In the genomic region with DNA sequence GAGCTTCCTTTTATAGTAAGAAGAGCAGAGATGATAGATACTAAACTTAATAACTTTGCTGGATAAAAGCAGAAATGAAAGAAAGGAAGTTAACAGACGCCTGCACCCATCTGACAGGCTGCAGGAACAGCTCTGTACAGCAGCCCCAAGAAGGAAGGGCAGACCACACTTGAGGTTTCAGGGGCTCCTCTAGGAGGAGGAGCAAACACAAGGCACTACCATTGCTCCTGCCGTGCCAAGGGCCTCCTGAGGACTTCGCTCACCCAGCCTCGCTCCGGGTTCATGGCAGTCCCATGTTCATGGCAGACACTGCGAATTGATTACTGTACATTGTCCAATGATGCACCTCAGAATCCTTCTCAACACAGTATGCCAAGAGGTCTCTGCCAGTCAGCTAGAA, we compare ENCODE assay signal across 15 cellular contexts.
DNase-seq lines count a peak whose midpoint lies in the region; ATAC-seq and TF ChIP-seq lines count a peak whose summit lies in the region.
"Had no signal": no experiment of that assay in that cellular context is flagged by ENCODE, and none has a peak within 500 bp of the region (broad histone marks: within the 10 kb centered on the region; RNA-seq: fewer than 3 reads in every experiment).

No MANE protein-coding gene starts in this region.

- H3K79me2 ChIP-seq in SK-N-SH (ENCODE audit: insufficient read depth) (no peaks in the 10 kb centered on the region; the same call in 1 of the 2 replicates), OCI-LY3 (ENCODE audit: low read length) (no peaks in the 10 kb centered on the region)

- no peak for TF ChIP-seq EP300 in SK-N-SH (IDR thresholded peaks at IDR 0.05; ENCODE audit: borderline replicate concordance in 1 of 2, low read depth in 1 of 2, low read length in 1 of 2)

- H3K36me3 ChIP-seq in SK-N-SH (replicated peaks in 1 of 2; ENCODE audit: control insufficient read depth in 1 of 2, insufficient read depth in 2 of 2, low read length in 1 of 2) (peaks cover 14% of the 10 kb centered on the region in 2 experiments), OCI-LY3 (replicated peaks; ENCODE audit: low read depth, low read length) (no peaks in the 10 kb centered on the region), endocrine pancreas (ENCODE audit: control insufficient read depth, insufficient read depth, low read length) (no peaks in the 10 kb centered on the region), spleen (peaks cover 0 to 26% (median 0%) of the 10 kb centered on the region in 6 donors)

- no peaks in the 10 kb centered on the region for H3F3A ChIP-seq in SK-N-SH (replicated peaks; ENCODE audit: insufficient read depth)

- 70% methylated on average over 3 of the region's 6 CpGs for WGBS in SK-N-SH (ENCODE audit: low lambda C conversion rate)
- WGBS in spleen, 5 donors: 29 to 42% (median 33%) methylated on average over 6 of the region's 6 CpGs

- no peak for TF ChIP-seq CTCF in SK-N-SH (IDR thresholded peaks at IDR 0.05)
- TF ChIP-seq CTCF in OCI-LY3 (IDR thresholded peaks at IDR 0.05; ENCODE audit: low read depth, low read length): no peak
- TF ChIP-seq CTCF in spleen (IDR thresholded peaks at IDR 0.05 in 8 of 11, conservative IDR thresholded peaks at IDR 0.05 in 3 of 11): no peak

- H3K9ac ChIP-seq in SK-N-SH: no peak overlapping the region
- H3K9ac ChIP-seq in OCI-LY3 (ENCODE audit: low read length): no peak overlapping the region
- peak overlapping the region; percentile 1 for H3K9ac ChIP-seq in endocrine pancreas (ENCODE audit: control insufficient read depth, insufficient read depth, low read length)

- no peaks in the 10 kb centered on the region for H3K9me2 ChIP-seq in SK-N-SH

- H3K9me3 ChIP-seq in SK-N-SH (no peaks in the 10 kb centered on the region), OCI-LY3 (ENCODE audit: insufficient read depth, low read length) (no peaks in the 10 kb centered on the region), endocrine pancreas (ENCODE audit: control insufficient read depth, low read length) (no peaks in the 10 kb centered on the region), spleen (no peaks in the 10 kb centered on the region)
- H3K9me3 ChIP-seq: stomach had no signal

- H3K27me3 ChIP-seq in SK-N-SH (ENCODE audit: insufficient read depth) (no peaks in the 10 kb centered on the region), OCI-LY3 (ENCODE audit: low read depth, low read length) (0 out of 2 replicates have a peak, but pooled peaks cover 6% of the 10 kb centered on the region), endocrine pancreas (ENCODE audit: control insufficient read depth, insufficient read depth, low read length) (no peaks in the 10 kb centered on the region), spleen (replicated peaks in 1 of 7) (no peaks in the 10 kb centered on the region)
- H3K27me3 ChIP-seq: stomach had no signal

- DNase-seq in SK-N-SH (no peak), spleen (peak; percentile 66), hippocampal formation (lab: John Stamatoyannopoulos, UW) (no peak), HT-29 (ENCODE audit: low spot score) (no peak)
- no peak for DNase-seq in activated CD4-positive, alpha-beta T cell treated with anti-CD3 and anti-CD28 coated beads for 1 hour
- DNase-seq: 8988T; activated CD4-positive, alpha-beta T cell treated with anti-CD3 and anti-CD28 coated beads, Interleukin-2, amount 10 ng/mL, durations not matched to agents 24 days and 14 days; kidney glomerular epithelial cell; nephron progenitor cell; T-helper 1 cell had no signal

- no peak for TF ChIP-seq RAD21 in SK-N-SH (IDR thresholded peaks at IDR 0.05; ENCODE audit: low read length)

- H3K27ac ChIP-seq in SK-N-SH (ENCODE audit: low read depth in 2 of 2, low read length in 1 of 2) (no peak overlapping the region; a peak in 1 of 4 replicates), OCI-LY3 (ENCODE audit: low read length) (no peak overlapping the region), spleen (peak overlapping the region in 6 of 8 donors; percentile 22 to 69 (median 50))

- peaks cover 16 to 70% of the 10 kb centered on the region in 2 experiments; a peak in 3 of 4 replicates for H3K4me1 ChIP-seq in SK-N-SH (ENCODE audit: control insufficient read depth in 1 of 2, insufficient read depth in 2 of 2, low read depth in 1 of 2, low read length in 1 of 2)
- H3K4me1 ChIP-seq in OCI-LY3 (ENCODE audit: low read length): peaks cover 8% of the 10 kb centered on the region
- peaks cover 6% of the 10 kb centered on the region for H3K4me1 ChIP-seq in endocrine pancreas (ENCODE audit: control insufficient read depth, insufficient read depth, low read length)
- H3K4me1 ChIP-seq in spleen: peaks cover 31 to 56% (median 44%) of the 10 kb centered on the region in 6 donors

- H2AFZ ChIP-seq in SK-N-SH (ENCODE audit: low read depth): no peak overlapping the region
- no peak overlapping the region for H2AFZ ChIP-seq in OCI-LY3 (ENCODE audit: low read depth, low read length)

- CTCF ChIA-PET in SK-N-SH (lab: Yijun Ruan, JAX): interaction anchor here (1.5 kb wide), 2 partner anchors 30 to 185 kb away, joined by 3 to 4 read pairs; no protein-coding TSS in a partner anchor

- POLR2A ChIA-PET in SK-N-SH (lab: Yijun Ruan, JAX): no interaction called here

- H4K20me1 ChIP-seq in SK-N-SH (ENCODE audit: insufficient read depth) (peaks cover 34% of the 10 kb centered on the region), OCI-LY3 (ENCODE audit: insufficient read depth, low read length) (no peaks in the 10 kb centered on the region)

- H3K4me3 ChIP-seq in SK-N-SH (ENCODE audit: low read depth in 2 of 2, low read length in 1 of 2): no peak overlapping the region
- H3K4me3 ChIP-seq in OCI-LY3 (ENCODE audit: low read length): no peak overlapping the region
- H3K4me3 ChIP-seq in endocrine pancreas (ENCODE audit: control insufficient read depth, insufficient read depth, low read length): no peak overlapping the region
- H3K4me3 ChIP-seq in spleen: peak overlapping the region in 4 of 8 donors; percentile 12 to 56 (median 16)
- H3K4me3 ChIP-seq: stomach had no signal

- peak; percentile 7; the same call in 1 of the 3 replicates for ATAC-seq in SK-N-SH treated with all-trans-retinoic acid at 6 μM for 48 hours
- ATAC-seq: HCT116 had no signal

- H3K4me2 ChIP-seq in SK-N-SH: no peak overlapping the region
- H3K4me2 ChIP-seq in OCI-LY3 (ENCODE audit: low read length): 0 out of 2 replicates have a peak overlapping the region, but pooled peaks have one; percentile 9

- TF ChIP-seq POLR2A in spleen (IDR thresholded peaks at IDR 0.05): no peak

- intact Hi-C loops in spleen (cut with DNase I; ENCODE audit: low total_unique reads): loop anchor here (10.0 kb wide), 1 partner anchor 108 kb away; no protein-coding TSS in a partner anchor

TF ChIP-seq in SK-N-SH treated with all-trans-retinoic acid at 6 μM for 48 hours, 23 proteins besides CTCF, POLR2A, EP300 and RAD21:
- TF ChIP-seq ZNF70 (CRISPR knock-in tag; IDR thresholded peaks at IDR 0.05) (no peak), ESRRG (CRISPR knock-in tag; IDR thresholded peaks at IDR 0.05) (no peak), OSR1 (CRISPR knock-in tag; IDR thresholded peaks at IDR 0.05) (no peak), ZC3H10 (CRISPR knock-in tag; IDR thresholded peaks at IDR 0.05) (no peak), ZNF565 (CRISPR knock-in tag; conservative IDR thresholded peaks at IDR 0.05; ENCODE audit: low read depth) (no peak), ARNTL (CRISPR knock-in tag; IDR thresholded peaks at IDR 0.05; ENCODE audit: borderline replicate concordance, low read depth) (no peak)
- TF ChIP-seq, protein P1, sequence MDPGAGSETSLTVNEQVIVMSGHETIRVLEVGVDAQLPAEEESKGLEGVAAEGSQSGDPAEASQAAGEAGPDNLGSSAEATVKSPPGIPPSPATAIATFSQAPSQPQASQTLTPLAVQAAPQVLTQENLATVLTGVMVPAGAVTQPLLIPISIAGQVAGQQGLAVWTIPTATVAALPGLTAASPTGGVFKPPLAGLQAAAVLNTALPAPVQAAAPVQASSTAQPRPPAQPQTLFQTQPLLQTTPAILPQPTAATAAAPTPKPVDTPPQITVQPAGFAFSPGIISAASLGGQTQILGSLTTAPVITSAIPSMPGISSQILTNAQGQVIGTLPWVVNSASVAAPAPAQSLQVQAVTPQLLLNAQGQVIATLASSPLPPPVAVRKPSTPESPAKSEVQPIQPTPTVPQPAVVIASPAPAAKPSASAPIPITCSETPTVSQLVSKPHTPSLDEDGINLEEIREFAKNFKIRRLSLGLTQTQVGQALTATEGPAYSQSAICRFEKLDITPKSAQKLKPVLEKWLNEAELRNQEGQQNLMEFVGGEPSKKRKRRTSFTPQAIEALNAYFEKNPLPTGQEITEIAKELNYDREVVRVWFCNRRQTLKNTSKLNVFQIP (CRISPR knock-in tag; IDR thresholded peaks at IDR 0.05; ENCODE audit: borderline replicate concordance, low read depth): no peak

TF ChIP-seq in SK-N-SH, 30 proteins besides CTCF, POLR2A, EP300 and RAD21 (continues in another document):
- TF ChIP-seq MXI1 (IDR thresholded peaks at IDR 0.05; ENCODE audit: low read depth, low read length) (no peak), TAF1 (IDR thresholded peaks at IDR 0.05; ENCODE audit: borderline replicate concordance, low read depth, low read length) (no peak), FOXJ3 (CRISPR knock-in tag; IDR thresholded peaks at IDR 0.05) (no peak), GATA2 (CRISPR knock-in tag; IDR thresholded peaks at IDR 0.05) (no peak), GABPA (IDR thresholded peaks at IDR 0.05; ENCODE audit: low read depth) (no peak), CHD2 (IDR thresholded peaks at IDR 0.05; ENCODE audit: low read length, partially characterized antibody) (no peak), EZH2phosphoT487 (IDR thresholded peaks at IDR 0.05; ENCODE audit: borderline replicate concordance, low read depth) (no peak), MEF2A (IDR thresholded peaks at IDR 0.05; ENCODE audit: borderline replicate concordance, low read depth) (no peak)
- TF ChIP-seq, protein P2, sequence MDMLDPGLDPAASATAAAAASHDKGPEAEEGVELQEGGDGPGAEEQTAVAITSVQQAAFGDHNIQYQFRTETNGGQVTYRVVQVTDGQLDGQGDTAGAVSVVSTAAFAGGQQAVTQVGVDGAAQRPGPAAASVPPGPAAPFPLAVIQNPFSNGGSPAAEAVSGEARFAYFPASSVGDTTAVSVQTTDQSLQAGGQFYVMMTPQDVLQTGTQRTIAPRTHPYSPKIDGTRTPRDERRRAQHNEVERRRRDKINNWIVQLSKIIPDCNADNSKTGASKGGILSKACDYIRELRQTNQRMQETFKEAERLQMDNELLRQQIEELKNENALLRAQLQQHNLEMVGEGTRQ (IDR thresholded peaks at IDR 0.05; ENCODE audit: borderline replicate concordance, low read depth, low read length): no peak
- TF ChIP-seq, protein P3, sequence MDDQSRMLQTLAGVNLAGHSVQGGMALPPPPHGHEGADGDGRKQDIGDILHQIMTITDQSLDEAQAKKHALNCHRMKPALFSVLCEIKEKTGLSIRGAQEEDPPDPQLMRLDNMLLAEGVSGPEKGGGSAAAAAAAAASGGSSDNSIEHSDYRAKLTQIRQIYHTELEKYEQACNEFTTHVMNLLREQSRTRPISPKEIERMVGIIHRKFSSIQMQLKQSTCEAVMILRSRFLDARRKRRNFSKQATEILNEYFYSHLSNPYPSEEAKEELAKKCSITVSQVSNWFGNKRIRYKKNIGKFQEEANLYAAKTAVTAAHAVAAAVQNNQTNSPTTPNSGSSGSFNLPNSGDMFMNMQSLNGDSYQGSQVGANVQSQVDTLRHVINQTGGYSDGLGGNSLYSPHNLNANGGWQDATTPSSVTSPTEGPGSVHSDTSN (IDR thresholded peaks at IDR 0.05): no peak

Comparison
In these comparisons a context has a peak if more than half of its experiments do, and no peak if none do; other contexts are left out.
1. H3K27ac ChIP-seq: peak in spleen (6 of 8); none in SK-N-SH (0 of 2) and OCI-LY3 (single experiment).